ENCODE assay signal across 1 cellular context in the genomic region with DNA sequence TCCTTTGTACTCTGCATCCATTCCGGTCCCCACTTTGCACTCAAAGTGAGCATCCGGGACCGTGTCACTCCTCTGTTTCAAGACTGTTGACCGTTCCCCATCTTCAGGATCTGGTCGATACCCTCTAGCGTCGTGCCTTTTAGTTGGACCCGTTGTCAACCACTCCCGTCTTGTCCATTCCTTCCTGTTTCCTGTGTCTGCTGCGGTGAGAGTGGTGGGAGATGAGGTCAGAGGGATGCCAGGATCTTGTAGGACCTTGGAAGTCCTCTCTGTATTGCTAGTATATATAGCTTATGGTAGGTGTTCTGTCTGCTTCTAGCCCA.
TF ChIP-seq lines count a peak whose summit lies in the region.

No MANE protein-coding gene starts in this region.

TF ChIP-seq in IMR-90, 13 proteins besides CTCF, POLR2A, EP300 and RAD21:
- TF ChIP-seq MXI1 (IDR thresholded peaks at IDR 0.05; ENCODE audit: borderline replicate concordance, low read depth, low read length) (no peak), CHD1 (IDR thresholded peaks at IDR 0.05; ENCODE audit: low read depth, low read length) (no peak), RCOR1 (IDR thresholded peaks at IDR 0.05; ENCODE audit: insufficient replicate concordance, low read length) (no peak), MAZ (IDR thresholded peaks at IDR 0.05; ENCODE audit: borderline replicate concordance, low read depth, low read length) (no peak), RFX5 (IDR thresholded peaks at IDR 0.05; ENCODE audit: low read depth, low read length) (no peak)
- TF ChIP-seq, protein P1, sequence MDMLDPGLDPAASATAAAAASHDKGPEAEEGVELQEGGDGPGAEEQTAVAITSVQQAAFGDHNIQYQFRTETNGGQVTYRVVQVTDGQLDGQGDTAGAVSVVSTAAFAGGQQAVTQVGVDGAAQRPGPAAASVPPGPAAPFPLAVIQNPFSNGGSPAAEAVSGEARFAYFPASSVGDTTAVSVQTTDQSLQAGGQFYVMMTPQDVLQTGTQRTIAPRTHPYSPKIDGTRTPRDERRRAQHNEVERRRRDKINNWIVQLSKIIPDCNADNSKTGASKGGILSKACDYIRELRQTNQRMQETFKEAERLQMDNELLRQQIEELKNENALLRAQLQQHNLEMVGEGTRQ (IDR thresholded peaks at IDR 0.05; ENCODE audit: low read depth, low read length), result no peak
- TF ChIP-seq, protein P2, sequence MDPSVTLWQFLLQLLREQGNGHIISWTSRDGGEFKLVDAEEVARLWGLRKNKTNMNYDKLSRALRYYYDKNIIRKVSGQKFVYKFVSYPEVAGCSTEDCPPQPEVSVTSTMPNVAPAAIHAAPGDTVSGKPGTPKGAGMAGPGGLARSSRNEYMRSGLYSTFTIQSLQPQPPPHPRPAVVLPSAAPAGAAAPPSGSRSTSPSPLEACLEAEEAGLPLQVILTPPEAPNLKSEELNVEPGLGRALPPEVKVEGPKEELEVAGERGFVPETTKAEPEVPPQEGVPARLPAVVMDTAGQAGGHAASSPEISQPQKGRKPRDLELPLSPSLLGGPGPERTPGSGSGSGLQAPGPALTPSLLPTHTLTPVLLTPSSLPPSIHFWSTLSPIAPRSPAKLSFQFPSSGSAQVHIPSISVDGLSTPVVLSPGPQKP (IDR thresholded peaks at IDR 0.05; ENCODE audit: borderline replicate concordance, low read depth, low read length), result no peak
